ENCODE assay signal across 1 cellular context in the genomic region with DNA sequence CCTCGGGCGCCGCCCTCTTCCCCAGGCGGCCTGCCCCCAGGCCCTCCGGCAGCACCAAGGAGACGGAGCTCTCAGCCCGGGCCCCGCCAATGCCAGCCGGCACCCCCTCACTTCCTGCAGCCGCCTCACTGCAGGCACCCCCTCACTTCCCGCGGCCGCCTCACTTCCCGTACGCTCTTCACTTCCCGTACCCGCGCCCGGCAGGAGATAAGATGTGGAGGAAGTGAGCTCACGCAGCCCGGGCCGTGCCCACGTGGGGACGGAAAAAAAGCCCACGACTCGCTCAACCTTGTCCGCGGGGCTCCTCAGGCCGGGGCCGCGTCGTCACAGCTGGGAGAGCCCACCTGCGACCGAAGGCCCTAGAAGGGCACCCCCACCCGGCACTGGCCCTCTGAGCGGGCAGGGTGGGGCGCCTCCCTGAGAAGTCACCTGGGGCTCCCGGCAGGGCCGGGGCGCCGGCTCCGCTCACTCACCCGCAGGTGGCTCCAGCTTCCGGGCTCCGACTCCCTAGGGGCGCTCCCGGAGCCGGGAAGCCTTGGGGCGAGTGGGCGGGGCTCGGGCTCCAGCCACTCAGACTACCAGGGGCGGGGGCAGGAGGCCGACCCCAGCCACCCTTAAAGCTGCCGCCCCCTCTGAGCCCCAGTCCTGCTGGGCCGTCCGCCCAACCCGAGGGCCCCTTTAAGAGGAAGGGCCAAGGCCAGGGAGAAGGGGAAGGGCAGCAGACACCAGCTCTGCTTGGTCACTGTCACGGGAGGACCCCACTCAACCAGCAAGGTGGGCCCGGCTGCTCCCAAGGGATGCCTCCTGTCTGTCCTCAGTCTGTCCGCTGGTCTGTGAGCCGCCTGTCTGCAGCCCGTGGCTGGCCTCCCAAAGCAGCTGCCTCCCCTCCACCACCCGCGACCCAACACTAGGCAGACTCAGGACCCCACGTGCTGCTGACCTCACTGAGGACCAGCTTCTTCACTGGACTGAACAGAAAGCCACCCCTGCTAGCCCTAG.
TF ChIP-seq lines count a peak whose summit lies in the region.

No MANE protein-coding gene starts in this region.

TF ChIP-seq in HepG2, 621 proteins besides CTCF, POLR2A, EP300 and RAD21 (continued from another document and continues in another):
- TF ChIP-seq, protein P1, sequence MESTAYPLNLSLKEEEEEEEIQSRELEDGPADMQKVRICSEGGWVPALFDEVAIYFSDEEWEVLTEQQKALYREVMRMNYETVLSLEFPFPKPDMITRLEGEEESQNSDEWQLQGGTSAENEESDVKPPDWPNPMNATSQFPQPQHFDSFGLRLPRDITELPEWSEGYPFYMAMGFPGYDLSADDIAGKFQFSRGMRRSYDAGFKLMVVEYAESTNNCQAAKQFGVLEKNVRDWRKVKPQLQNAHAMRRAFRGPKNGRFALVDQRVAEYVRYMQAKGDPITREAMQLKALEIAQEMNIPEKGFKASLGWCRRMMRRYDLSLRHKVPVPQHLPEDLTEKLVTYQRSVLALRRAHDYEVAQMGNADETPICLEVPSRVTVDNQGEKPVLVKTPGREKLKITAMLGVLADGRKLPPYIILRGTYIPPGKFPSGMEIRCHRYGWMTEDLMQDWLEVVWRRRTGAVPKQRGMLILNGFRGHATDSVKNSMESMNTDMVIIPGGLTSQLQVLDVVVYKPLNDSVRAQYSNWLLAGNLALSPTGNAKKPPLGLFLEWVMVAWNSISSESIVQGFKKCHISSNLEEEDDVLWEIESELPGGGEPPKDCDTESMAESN (CRISPR knock-in tag; conservative IDR thresholded peaks at IDR 0.05) = no peak
- TF ChIP-seq BATF2 (CRISPR knock-in tag; IDR thresholded peaks at IDR 0.05) (no peak), ZNF343 (CRISPR knock-in tag; IDR thresholded peaks at IDR 0.05) (no peak; the same call in 1 of the 2 replicates), ZNF720 (CRISPR knock-in tag; IDR thresholded peaks at IDR 0.05) (no peak), TMF1 (CRISPR knock-in tag; IDR thresholded peaks at IDR 0.05; ENCODE audit: low read depth) (no peak; the same call in 1 of the 2 replicates), ZNF280D (CRISPR knock-in tag; IDR thresholded peaks at IDR 0.05) (no peak), ZNF121 (CRISPR knock-in tag; IDR thresholded peaks at IDR 0.05) (no peak), ZBTB40 (IDR thresholded peaks at IDR 0.05) (no peak), ZBTB40 (CRISPR knock-in tag; IDR thresholded peaks at IDR 0.05) (no peak; the same call in 1 of the 2 replicates), CBX2 (IDR thresholded peaks at IDR 0.05; ENCODE audit: low read depth, low read length) (no peak), CBX2 (CRISPR knock-in tag; IDR thresholded peaks at IDR 0.05; ENCODE audit: low read depth) (peak; percentile 80; the same call in 1 of the 2 replicates), CSRNP1 (CRISPR knock-in tag; IDR thresholded peaks at IDR 0.05) (no peak), CCDC6 (CRISPR knock-in tag; IDR thresholded peaks at IDR 0.05) (no peak), HDAC2 (CRISPR knock-in tag; IDR thresholded peaks at IDR 0.05) (peak; percentile 12; the same call in 1 of the 2 replicates), ZMYM2 (CRISPR knock-in tag; IDR thresholded peaks at IDR 0.05) (no peak), MED1 (CRISPR knock-in tag; IDR thresholded peaks at IDR 0.05) (0 out of 2 replicates have a peak, but pooled peaks have one; percentile 16), U2AF1 (optimal IDR thresholded peaks at IDR 0.05; ENCODE audit: low read depth, low read length) (no peak), HINFP (CRISPR knock-in tag; IDR thresholded peaks at IDR 0.05; ENCODE audit: low read depth) (no peak), SUZ12 (IDR thresholded peaks at IDR 0.05; ENCODE audit: low read depth, low read length) (no peak), MXD4 (CRISPR knock-in tag; IDR thresholded peaks at IDR 0.05) (no peak), MXD1 (CRISPR knock-in tag; IDR thresholded peaks at IDR 0.05) (peak; percentile 91; the same call in 1 of the 2 replicates), ZSCAN20 (CRISPR knock-in tag; IDR thresholded peaks at IDR 0.05; ENCODE audit: borderline replicate concordance) (no peak), ZNF747 (CRISPR knock-in tag; IDR thresholded peaks at IDR 0.05; ENCODE audit: borderline replicate concordance) (no peak), HOXA5 (CRISPR knock-in tag; IDR thresholded peaks at IDR 0.05) (0 out of 2 replicates have a peak, but pooled peaks have one; percentile 39), BRD4 (CRISPR knock-in tag; IDR thresholded peaks at IDR 0.05) (no peak)
- TF ChIP-seq, protein P2, sequence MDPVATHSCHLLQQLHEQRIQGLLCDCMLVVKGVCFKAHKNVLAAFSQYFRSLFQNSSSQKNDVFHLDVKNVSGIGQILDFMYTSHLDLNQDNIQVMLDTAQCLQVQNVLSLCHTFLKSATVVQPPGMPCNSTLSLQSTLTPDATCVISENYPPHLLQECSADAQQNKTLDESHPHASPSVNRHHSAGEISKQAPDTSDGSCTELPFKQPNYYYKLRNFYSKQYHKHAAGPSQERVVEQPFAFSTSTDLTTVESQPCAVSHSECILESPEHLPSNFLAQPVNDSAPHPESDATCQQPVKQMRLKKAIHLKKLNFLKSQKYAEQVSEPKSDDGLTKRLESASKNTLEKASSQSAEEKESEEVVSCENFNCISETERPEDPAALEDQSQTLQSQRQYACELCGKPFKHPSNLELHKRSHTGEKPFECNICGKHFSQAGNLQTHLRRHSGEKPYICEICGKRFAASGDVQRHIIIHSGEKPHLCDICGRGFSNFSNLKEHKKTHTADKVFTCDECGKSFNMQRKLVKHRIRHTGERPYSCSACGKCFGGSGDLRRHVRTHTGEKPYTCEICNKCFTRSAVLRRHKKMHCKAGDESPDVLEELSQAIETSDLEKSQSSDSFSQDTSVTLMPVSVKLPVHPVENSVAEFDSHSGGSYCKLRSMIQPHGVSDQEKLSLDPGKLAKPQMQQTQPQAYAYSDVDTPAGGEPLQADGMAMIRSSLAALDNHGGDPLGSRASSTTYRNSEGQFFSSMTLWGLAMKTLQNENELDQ (CRISPR knock-in tag; IDR thresholded peaks at IDR 0.05; ENCODE audit: borderline replicate concordance) = no peak
- TF ChIP-seq, protein P3, sequence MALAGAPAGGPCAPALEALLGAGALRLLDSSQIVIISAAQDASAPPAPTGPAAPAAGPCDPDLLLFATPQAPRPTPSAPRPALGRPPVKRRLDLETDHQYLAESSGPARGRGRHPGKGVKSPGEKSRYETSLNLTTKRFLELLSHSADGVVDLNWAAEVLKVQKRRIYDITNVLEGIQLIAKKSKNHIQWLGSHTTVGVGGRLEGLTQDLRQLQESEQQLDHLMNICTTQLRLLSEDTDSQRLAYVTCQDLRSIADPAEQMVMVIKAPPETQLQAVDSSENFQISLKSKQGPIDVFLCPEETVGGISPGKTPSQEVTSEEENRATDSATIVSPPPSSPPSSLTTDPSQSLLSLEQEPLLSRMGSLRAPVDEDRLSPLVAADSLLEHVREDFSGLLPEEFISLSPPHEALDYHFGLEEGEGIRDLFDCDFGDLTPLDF (CRISPR knock-in tag; IDR thresholded peaks at IDR 0.05) = 0 out of 2 replicates have a peak, but pooled peaks have one; percentile 31
